Comparison of ENCODE assay signal across 10 cellular contexts in genomic region chrX:121000589-121000988, GRCh38. TPM values are rescaled to one million over a fixed set of nuclear protein-coding genes. Genes with fewer than 3 reads are reported as not detected.
DNase-seq lines count a peak whose midpoint lies in the region; ATAC-seq, FAIRE-seq and TF ChIP-seq lines count a peak whose summit lies in the region.
"Had no signal": no experiment of that assay in that cellular context is flagged by ENCODE, and none has a peak within 500 bp of the region (broad histone marks: within the 10 kb centered on the region; RNA-seq: fewer than 3 reads in every experiment).

No MANE protein-coding gene starts in this region.

- intact Hi-C loops in colonic mucosa (cut with DNase I) = no loop called here

- no peaks in the 10 kb centered on the region for H3K27me3 ChIP-seq in colonic mucosa

- CTCF ChIA-PET in HEK293T (lab: Yijun Ruan, JAX) = no interaction called here

- no peak overlapping the region for H3K9ac ChIP-seq in colonic mucosa (ENCODE audit: low read depth in 2 of 2, low read length in 2 of 2)

- no peaks in the 10 kb centered on the region for H3K9me3 ChIP-seq in colonic mucosa

- no peak for ATAC-seq in HG03439 (IDR thresholded peaks at IDR 0.05; ENCODE audit: unreplicated experiment)

- no peaks in the 10 kb centered on the region for H3K36me3 ChIP-seq in colonic mucosa

- DNase-seq in DMS114 treated with DMSO at 0.1 percent for 48 hours (lab: John Stamatoyannopoulos, UW; ENCODE audit: unreplicated experiment) (peak; percentile 0), HEK293T (ENCODE audit: extremely low spot score) (peak; percentile 17), RKO (ENCODE audit: low spot score) (peak; percentile 69), NCI-H2081 treated with DMSO at 0.1 percent for 48 hours (lab: John Stamatoyannopoulos, UW) (no peak), colonic mucosa (no peak), HTR-8/SVneo (ENCODE audit: insufficient read length, low spot score) (no peak)
- DNase-seq: effector CD4-positive, alpha-beta T cell had no signal

- no peak overlapping the region for H3K27ac ChIP-seq in colonic mucosa

- no peak for TF ChIP-seq CTCF in colonic mucosa (IDR thresholded peaks at IDR 0.05)

- H3K4me3 ChIP-seq in colonic mucosa = no peak overlapping the region

- peak; percentile 80 for FAIRE-seq in islet of Langerhans (lab: Jason Lieb, UNC)
- FAIRE-seq in HTR-8/SVneo (lab: Jason Lieb, UNC) = no peak

- POLR2A ChIA-PET in HEK293T (lab: Yijun Ruan, JAX) = no interaction called here

- no peaks in the 10 kb centered on the region for H3K4me1 ChIP-seq in colonic mucosa

TF ChIP-seq in HEK293T, 16 proteins besides CTCF, POLR2A, EP300 and RAD21:
- TF ChIP-seq SUZ12 (IDR thresholded peaks at IDR 0.05) (no peak), ELF4 (IDR thresholded peaks at IDR 0.05) (no peak), HDGF (IDR thresholded peaks at IDR 0.05; ENCODE audit: borderline replicate concordance) (no peak), ARNT (IDR thresholded peaks at IDR 0.05) (no peak), FOXM1 (IDR thresholded peaks at IDR 0.05; ENCODE audit: borderline replicate concordance) (no peak), ZNF384 (IDR thresholded peaks at IDR 0.05) (no peak), SP1 (IDR thresholded peaks at IDR 0.05) (no peak), FOXA1 (IDR thresholded peaks at IDR 0.05) (no peak), BHLHE40 (IDR thresholded peaks at IDR 0.05; ENCODE audit: borderline replicate concordance) (no peak), NFRKB (IDR thresholded peaks at IDR 0.05) (no peak), PKNOX1 (IDR thresholded peaks at IDR 0.05) (no peak), LEF1 (IDR thresholded peaks at IDR 0.05; ENCODE audit: borderline replicate concordance) (no peak), TARDBP (IDR thresholded peaks at IDR 0.05) (no peak), L3MBTL2 (conservative IDR thresholded peaks at IDR 0.05) (no peak), CTBP1 (IDR thresholded peaks at IDR 0.05; ENCODE audit: borderline replicate concordance) (no peak), FOXK2 (IDR thresholded peaks at IDR 0.05) (no peak)
TF ChIP-seq in HEK293T: peak in this region for 0.

RNA-seq across cellular contexts. Expression of gene CT47A1, which starts 15.0 kb away (rescaled TPM):
- total RNA-seq in colonic mucosa = not detected
- total RNA-seq: mucosa of gallbladder had no signal

RNA-seq across cellular contexts. Expression of gene CT47A2, which starts 19.9 kb away (rescaled TPM):
- not detected for total RNA-seq in colonic mucosa
- total RNA-seq: mucosa of gallbladder had no signal

RNA-seq across cellular contexts. Expression of gene CT47A3, which starts 24.7 kb away (rescaled TPM):
- total RNA-seq in colonic mucosa = not detected
- total RNA-seq: mucosa of gallbladder had no signal

RNA-seq across cellular contexts. Expression of gene CT47A4, which starts 29.6 kb away (rescaled TPM):
- total RNA-seq in colonic mucosa = not detected
- total RNA-seq: mucosa of gallbladder had no signal

RNA-seq across cellular contexts. Expression of gene CT47A5, which starts 34.4 kb away (rescaled TPM):
- not detected for total RNA-seq in colonic mucosa
- total RNA-seq: mucosa of gallbladder had no signal

Comparison
In these comparisons a context has a peak if more than half of its experiments do, and no peak if none do; other contexts are left out.
1. DNase-seq: peak in DMS114 treated with DMSO at 0.1 percent for 48 hours (single experiment), HEK293T (single experiment) and RKO (single experiment); none in NCI-H2081 treated with DMSO at 0.1 percent for 48 hours (single experiment), colonic mucosa (single experiment) and HTR-8/SVneo (single experiment).